Comparison of ENCODE assay signal across 17 cellular contexts in the genomic region with DNA sequence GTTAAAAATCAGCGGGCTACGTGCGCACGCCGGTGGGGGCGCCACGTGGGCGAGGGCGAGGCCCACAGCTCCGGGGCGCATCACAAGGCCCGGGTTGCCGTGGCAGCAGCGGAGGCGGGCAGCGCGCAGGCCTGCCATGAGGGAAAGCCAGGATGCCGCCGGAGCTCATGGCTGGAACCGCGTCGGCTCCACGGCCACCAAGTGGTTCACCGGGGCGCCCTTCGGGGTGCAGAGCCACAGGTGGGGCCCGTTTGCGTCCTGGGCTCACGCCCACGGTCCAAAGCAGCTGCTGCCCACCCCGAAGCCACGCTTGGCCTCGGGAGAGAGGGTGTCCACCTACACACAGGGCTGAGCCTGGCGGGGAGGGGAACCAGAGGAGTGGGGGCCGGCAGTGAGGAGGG. TPM values are rescaled to one million over a fixed set of nuclear protein-coding genes. Genes with fewer than 3 reads are reported as not detected.
DNase-seq lines count a peak whose midpoint lies in the region; ATAC-seq and TF ChIP-seq lines count a peak whose summit lies in the region.
"Had no signal": no experiment of that assay in that cellular context is flagged by ENCODE, and none has a peak within 500 bp of the region (broad histone marks: within the 10 kb centered on the region; RNA-seq: fewer than 3 reads in every experiment).

No MANE protein-coding gene starts in this region.

- TF ChIP-seq CTCF in coronary artery (IDR thresholded peaks at IDR 0.05) (no peak), left lung (IDR thresholded peaks at IDR 0.05) (no peak), type B pancreatic cell (conservative IDR thresholded peaks at IDR 0.05) (no peak), WTC11 (IDR thresholded peaks at IDR 0.05) (no peak)

- peaks cover 83% of the 10 kb centered on the region for H3K4me1 Mint-ChIP-seq in activated CD4-positive, alpha-beta memory T cell treated with anti-CD3 and anti-CD28 coated beads, Interleukin-2, amount 10 ng/mL, durations not matched to agents 7 days and 5 days
- H3K4me1 Mint-ChIP-seq in activated CD4-positive, alpha-beta memory T cell treated with anti-CD3 and anti-CD28 coated beads for 36 hours (ENCODE audit: low read depth) = peaks cover 27% of the 10 kb centered on the region
- peaks cover 10% of the 10 kb centered on the region for H3K4me1 Mint-ChIP-seq in type B pancreatic cell (ENCODE audit: unreplicated experiment)
- 0 out of 2 replicates have a peak, but pooled peaks cover 4% of the 10 kb centered on the region for H3K4me1 Mint-ChIP-seq in WTC11

- no peaks in the 10 kb centered on the region for H3K9me3 Mint-ChIP-seq in activated CD4-positive, alpha-beta memory T cell treated with anti-CD3 and anti-CD28 coated beads, Interleukin-2, amount 10 ng/mL, durations not matched to agents 7 days and 5 days
- H3K9me3 Mint-ChIP-seq in activated CD4-positive, alpha-beta memory T cell treated with anti-CD3 and anti-CD28 coated beads for 36 hours = no peaks in the 10 kb centered on the region
- H3K9me3 Mint-ChIP-seq in type B pancreatic cell (no peaks in the 10 kb centered on the region), WTC11 (no peaks in the 10 kb centered on the region)

- H3K4me3 Mint-ChIP-seq in activated CD4-positive, alpha-beta memory T cell treated with anti-CD3 and anti-CD28 coated beads, Interleukin-2, amount 10 ng/mL, durations not matched to agents 7 days and 5 days = no peak overlapping the region
- no peak overlapping the region for H3K4me3 Mint-ChIP-seq in activated CD4-positive, alpha-beta memory T cell treated with anti-CD3 and anti-CD28 coated beads for 36 hours
- H3K4me3 Mint-ChIP-seq in type B pancreatic cell (no peak overlapping the region), WTC11 (no peak overlapping the region)

- H3K27ac ChIP-seq in coronary artery (no peak overlapping the region), left lung (no peak overlapping the region)
- H3K27ac ChIP-seq: GM23248 had no signal

- intact Hi-C loops in activated CD4-positive, alpha-beta memory T cell treated with anti-CD3 and anti-CD28 coated beads for 36 hours (cut with micrococcal nuclease) = no loop called here
- intact Hi-C loops in left lung (cut with DNase I) = no loop called here
- intact Hi-C loops in Right ventricle myocardium superior (cut with DNase I) = no loop called here

- ATAC-seq in left lung (no peak), WTC11 (no peak), HG02938 (IDR thresholded peaks at IDR 0.05; ENCODE audit: unreplicated experiment) (no peak), Right ventricle myocardium superior (ENCODE audit: poor library complexity) (no peak)

- H3K36me3 ChIP-seq in left lung = no peaks in the 10 kb centered on the region

- peaks cover 0 to 10% of the 10 kb centered on the region in 2 donors for H3K4me1 ChIP-seq in left lung

- no peaks in the 10 kb centered on the region for H3K36me3 Mint-ChIP-seq in activated CD4-positive, alpha-beta memory T cell treated with anti-CD3 and anti-CD28 coated beads, Interleukin-2, amount 10 ng/mL, durations not matched to agents 7 days and 5 days (ENCODE audit: low read depth)
- no peaks in the 10 kb centered on the region for H3K36me3 Mint-ChIP-seq in activated CD4-positive, alpha-beta memory T cell treated with anti-CD3 and anti-CD28 coated beads for 36 hours
- H3K36me3 Mint-ChIP-seq in type B pancreatic cell = no peaks in the 10 kb centered on the region
- no peaks in the 10 kb centered on the region for H3K36me3 Mint-ChIP-seq in WTC11

- H3K27me3 Mint-ChIP-seq in activated CD4-positive, alpha-beta memory T cell treated with anti-CD3 and anti-CD28 coated beads, Interleukin-2, amount 10 ng/mL, durations not matched to agents 7 days and 5 days = peaks cover 3% of the 10 kb centered on the region
- peaks cover 2% of the 10 kb centered on the region for H3K27me3 Mint-ChIP-seq in activated CD4-positive, alpha-beta memory T cell treated with anti-CD3 and anti-CD28 coated beads for 36 hours
- H3K27me3 Mint-ChIP-seq in type B pancreatic cell (peaks cover 13% of the 10 kb centered on the region), WTC11 (ENCODE audit: low read depth) (peaks cover 13% of the 10 kb centered on the region)

- H3K4me3 ChIP-seq in coronary artery = no peak overlapping the region
- no peak overlapping the region for H3K4me3 ChIP-seq in left lung
- H3K4me3 ChIP-seq: GM23248 had no signal

- no peaks in the 10 kb centered on the region for H3K9me3 ChIP-seq in left lung

- H3K27ac Mint-ChIP-seq in activated CD4-positive, alpha-beta memory T cell treated with anti-CD3 and anti-CD28 coated beads, Interleukin-2, amount 10 ng/mL, durations not matched to agents 7 days and 5 days = peak overlapping the region; percentile 88
- H3K27ac Mint-ChIP-seq in activated CD4-positive, alpha-beta memory T cell treated with anti-CD3 and anti-CD28 coated beads for 36 hours = no peak overlapping the region
- H3K27ac Mint-ChIP-seq in type B pancreatic cell (no peak overlapping the region), WTC11 (no peak overlapping the region)

- peaks cover 7 to 20% of the 10 kb centered on the region in 2 donors for H3K27me3 ChIP-seq in left lung

- POLR2A ChIA-PET in activated CD4-positive, alpha-beta memory T cell treated with anti-CD3 and anti-CD28 coated beads, Interleukin-2, amount 10 ng/mL, durations not matched to agents 7 days and 5 days (lab: Charles Lee) = no interaction called here
- POLR2A ChIA-PET in activated CD4-positive, alpha-beta memory T cell treated with anti-CD3 and anti-CD28 coated beads for 36 hours (lab: Charles Lee) = interaction anchor here (2.5 kb wide), 1 partner anchor 90 kb away, joined by 7 read pairs; the partner anchor contains the start of gene TTC4
- POLR2A ChIA-PET in WTC11 (lab: Charles Lee) = no interaction called here

- CTCF ChIA-PET in activated CD4-positive, alpha-beta memory T cell treated with anti-CD3 and anti-CD28 coated beads, Interleukin-2, amount 10 ng/mL, durations not matched to agents 7 days and 5 days (lab: Charles Lee) = interaction anchor here (1.8 kb wide), 1 partner anchor 135 kb away, joined by 5 read pairs; no protein-coding TSS in a partner anchor
- CTCF ChIA-PET in activated CD4-positive, alpha-beta memory T cell treated with anti-CD3 and anti-CD28 coated beads for 36 hours (lab: Charles Lee) = interaction anchor here (2.1 kb wide), 1 partner anchor 134 kb away, joined by 11 read pairs; no protein-coding TSS in a partner anchor
- CTCF ChIA-PET in WTC11 (lab: Charles Lee) = interaction anchor here (1.0 to 1.7 kb wide), 2 partner anchors 216 to 307 kb away, joined by 3 to 7 read pairs; no protein-coding TSS in a partner anchor

- DNase-seq in activated CD4-positive, alpha-beta memory T cell treated with anti-CD3 and anti-CD28 coated beads, Interleukin-2, amount 10 ng/mL, durations not matched to agents 7 days and 5 days = no peak
- no peak for DNase-seq in activated CD4-positive, alpha-beta memory T cell treated with anti-CD3 and anti-CD28 coated beads for 36 hours
- peak; percentile 56 for DNase-seq in coronary artery (ENCODE audit: low spot score)
- peak; percentile 27 to 79 for DNase-seq in left lung
- peak; percentile 56 for DNase-seq in type B pancreatic cell (ENCODE audit: extremely low spot score, unreplicated experiment)
- no peak for DNase-seq in WTC11 (ENCODE audit: low spot score)
- no peak for DNase-seq in Right ventricle myocardium superior
- DNase-seq: 8988T, C1 segment of cervical spinal cord, DMS 273 treated with DMSO at 0.1 percent for 48 hours, GM23248, IMR-90, MV-4-11, NCI-H1417 treated with DMSO at 0.1 percent for 48 hours, NCI-H2081, NCI-H510A treated with DMSO at 0.1 percent for 48 hours had no signal

TF ChIP-seq in WTC11, 78 proteins besides CTCF, POLR2A, EP300 and RAD21 (continues in another document):
- TF ChIP-seq, protein P1, sequence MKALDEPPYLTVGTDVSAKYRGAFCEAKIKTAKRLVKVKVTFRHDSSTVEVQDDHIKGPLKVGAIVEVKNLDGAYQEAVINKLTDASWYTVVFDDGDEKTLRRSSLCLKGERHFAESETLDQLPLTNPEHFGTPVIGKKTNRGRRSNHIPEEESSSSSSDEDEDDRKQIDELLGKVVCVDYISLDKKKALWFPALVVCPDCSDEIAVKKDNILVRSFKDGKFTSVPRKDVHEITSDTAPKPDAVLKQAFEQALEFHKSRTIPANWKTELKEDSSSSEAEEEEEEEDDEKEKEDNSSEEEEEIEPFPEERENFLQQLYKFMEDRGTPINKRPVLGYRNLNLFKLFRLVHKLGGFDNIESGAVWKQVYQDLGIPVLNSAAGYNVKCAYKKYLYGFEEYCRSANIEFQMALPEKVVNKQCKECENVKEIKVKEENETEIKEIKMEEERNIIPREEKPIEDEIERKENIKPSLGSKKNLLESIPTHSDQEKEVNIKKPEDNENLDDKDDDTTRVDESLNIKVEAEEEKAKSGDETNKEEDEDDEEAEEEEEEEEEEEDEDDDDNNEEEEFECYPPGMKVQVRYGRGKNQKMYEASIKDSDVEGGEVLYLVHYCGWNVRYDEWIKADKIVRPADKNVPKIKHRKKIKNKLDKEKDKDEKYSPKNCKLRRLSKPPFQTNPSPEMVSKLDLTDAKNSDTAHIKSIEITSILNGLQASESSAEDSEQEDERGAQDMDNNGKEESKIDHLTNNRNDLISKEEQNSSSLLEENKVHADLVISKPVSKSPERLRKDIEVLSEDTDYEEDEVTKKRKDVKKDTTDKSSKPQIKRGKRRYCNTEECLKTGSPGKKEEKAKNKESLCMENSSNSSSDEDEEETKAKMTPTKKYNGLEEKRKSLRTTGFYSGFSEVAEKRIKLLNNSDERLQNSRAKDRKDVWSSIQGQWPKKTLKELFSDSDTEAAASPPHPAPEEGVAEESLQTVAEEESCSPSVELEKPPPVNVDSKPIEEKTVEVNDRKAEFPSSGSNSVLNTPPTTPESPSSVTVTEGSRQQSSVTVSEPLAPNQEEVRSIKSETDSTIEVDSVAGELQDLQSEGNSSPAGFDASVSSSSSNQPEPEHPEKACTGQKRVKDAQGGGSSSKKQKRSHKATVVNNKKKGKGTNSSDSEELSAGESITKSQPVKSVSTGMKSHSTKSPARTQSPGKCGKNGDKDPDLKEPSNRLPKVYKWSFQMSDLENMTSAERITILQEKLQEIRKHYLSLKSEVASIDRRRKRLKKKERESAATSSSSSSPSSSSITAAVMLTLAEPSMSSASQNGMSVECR (CRISPR knock-in tag; IDR thresholded peaks at IDR 0.05; ENCODE audit: borderline replicate concordance) = no peak

RNA-seq across cellular contexts. Expression of gene TTC22, which starts 4.9 kb away (rescaled TPM):
- 10 to 100 TPM; 19.8 to 20.9 TPM for total RNA-seq in activated CD4-positive, alpha-beta memory T cell treated with anti-CD3 and anti-CD28 coated beads, Interleukin-2, amount 10 ng/mL, durations not matched to agents 7 days and 5 days
- 1 to 10 TPM; 4.6 to 5.3 TPM for total RNA-seq in activated CD4-positive, alpha-beta memory T cell treated with anti-CD3 and anti-CD28 coated beads for 36 hours
- total RNA-seq in left lung (1 to 10 TPM; 4.8 to 7.7 TPM), type B pancreatic cell (ENCODE audit: low replicate concordance) (7.0 and 12.4 TPM in 2 replicates), WTC11 (2021) (0.63 to 0.99 TPM (median 0.69 TPM) in 3 replicates), Right ventricle myocardium superior (not detected)
- total RNA-seq: GM23248, IMR-90 had no signal

RNA-seq across cellular contexts. Expression of gene PARS2, which starts 41.7 kb away (rescaled TPM):
- total RNA-seq in activated CD4-positive, alpha-beta memory T cell treated with anti-CD3 and anti-CD28 coated beads, Interleukin-2, amount 10 ng/mL, durations not matched to agents 7 days and 5 days = 1 to 10 TPM; 3.3 to 4.0 TPM
- total RNA-seq in activated CD4-positive, alpha-beta memory T cell treated with anti-CD3 and anti-CD28 coated beads for 36 hours = 1 to 10 TPM; 5.6 to 5.7 TPM
- 1 to 10 TPM; 3.9 to 4.4 TPM for total RNA-seq in left lung
- 9.5 and 10.2 TPM in 2 replicates for total RNA-seq in type B pancreatic cell (ENCODE audit: low replicate concordance)
- 11.5 to 12.1 TPM (median 12.1 TPM) in 3 replicates for total RNA-seq in WTC11 (2021)
- 4.0 TPM for total RNA-seq in Right ventricle myocardium superior

Comparison
In these comparisons a context has a peak if more than half of its experiments do, and no peak if none do; other contexts are left out.
1. DNase-seq: peak in coronary artery (single experiment), left lung (2 of 2) and type B pancreatic cell (single experiment); none in activated CD4-positive, alpha-beta memory T cell treated with anti-CD3 and anti-CD28 coated beads, Interleukin-2, amount 10 ng/mL, durations not matched to agents 7 days and 5 days (single experiment), activated CD4-positive, alpha-beta memory T cell treated with anti-CD3 and anti-CD28 coated beads for 36 hours (single experiment), WTC11 (single experiment) and Right ventricle myocardium superior (single experiment).